20 cellular contexts compared by ENCODE assay signal in genomic region chr5:138103321-138103637, GRCh38. TPM values are rescaled to one million over a fixed set of nuclear protein-coding genes. Genes with fewer than 3 reads are reported as not detected.
DNase-seq lines count a peak whose midpoint lies in the region; ATAC-seq, FAIRE-seq and TF ChIP-seq lines count a peak whose summit lies in the region.
"Had no signal": no experiment of that assay in that cellular context is flagged by ENCODE, and none has a peak within 500 bp of the region (broad histone marks: within the 10 kb centered on the region; RNA-seq: fewer than 3 reads in every experiment).

No MANE protein-coding gene starts in this region.

- CTCF ChIA-PET in HepG2 (lab: Yijun Ruan, JAX; ENCODE audit: low intra/inter-chr PET ratio, low total read pairs), result no interaction called here

- no peak for DNase-seq in HepG2 (ENCODE audit: low spot score)
- DNase-seq in foreskin fibroblast, result no peak
- DNase-seq: ACHN; AML-193; CD4-positive, alpha-beta T cell; NCI-H1436 treated with DMSO at 0.1 percent for 48 hours; NCI-H2029 treated with DMSO at 0.1 percent for 48 hours; NCI-H2171 treated with DMSO at 0.1 percent for 48 hours; NCI-H510A; NCI-H774; Peyer's patch; Right ventricle myocardium superior had no signal

- TF ChIP-seq CTCF in DOHH2 (IDR thresholded peaks at IDR 0.05; ENCODE audit: low read depth, low read length, poor library complexity, severe bottlenecking) (no peak), SU-DHL-6 (IDR thresholded peaks at IDR 0.05; ENCODE audit: insufficient read depth, low read length, poor library complexity, severe bottlenecking) (no peak), HepG2 (CRISPR knock-in tag; IDR thresholded peaks at IDR 0.05) (no peak), foreskin fibroblast (IDR thresholded peaks at IDR 0.05; ENCODE audit: low read depth, low read length) (no peak)

- H3K4me3 ChIP-seq in DOHH2 (ENCODE audit: low read length) (peak overlapping the region; percentile 50), HUES48 (ENCODE audit: low read depth, low read length) (no peak overlapping the region), SU-DHL-6 (ENCODE audit: insufficient read depth, low read length, poor library complexity, severe bottlenecking) (no peak overlapping the region), iPS-20b (ENCODE audit: low read length) (peak overlapping the region; percentile 40; the same call in 1 of the 2 replicates), HepG2 (replicated peaks in 1 of 3; ENCODE audit: insufficient read depth in 1 of 3, low read depth in 2 of 3, low read length in 3 of 3) (no peak overlapping the region), foreskin fibroblast (ENCODE audit: low read depth in 1 of 2, low read length in 2 of 2) (no peak overlapping the region)
- H3K4me3 ChIP-seq: Peyer's patch had no signal

- H3K36me3 ChIP-seq in DOHH2 (ENCODE audit: control insufficient read depth, low read length) (no peaks in the 10 kb centered on the region), HUES48 (ENCODE audit: control insufficient read depth, insufficient read depth, low read length) (no peaks in the 10 kb centered on the region), SU-DHL-6 (ENCODE audit: low read length) (no peaks in the 10 kb centered on the region), iPS-20b (ENCODE audit: insufficient read depth, low read depth, low read length) (no peaks in the 10 kb centered on the region), HepG2 (replicated peaks in 1 of 2; ENCODE audit: control insufficient read depth in 1 of 2, insufficient read depth in 2 of 2, low read length in 2 of 2) (no peaks in the 10 kb centered on the region)
- H3K36me3 ChIP-seq: Peyer's patch had no signal

- H3K9me2 ChIP-seq in DOHH2 (replicated peaks; ENCODE audit: control insufficient read depth, low read length), result no peaks in the 10 kb centered on the region
- no peaks in the 10 kb centered on the region for H3K9me2 ChIP-seq in SU-DHL-6 (replicated peaks; ENCODE audit: insufficient read depth, low read length)

- H3K27ac ChIP-seq in DOHH2 (ENCODE audit: low read depth, low read length) (peak overlapping the region; percentile 68), HUES48 (ENCODE audit: low read depth, low read length) (peak overlapping the region; percentile 82), SU-DHL-6 (ENCODE audit: low read depth, low read length) (no peak overlapping the region), iPS-20b (ENCODE audit: low read length) (no peak overlapping the region), HepG2 (ENCODE audit: extremely low read length, insufficient read depth, low read length) (no peak overlapping the region)
- H3K27ac ChIP-seq: Peyer's patch had no signal

- no peak for ATAC-seq in HepG2
- ATAC-seq in HG02973 (IDR thresholded peaks at IDR 0.05; ENCODE audit: unreplicated experiment), result no peak
- no peak for ATAC-seq in HG03442 (IDR thresholded peaks at IDR 0.05; ENCODE audit: unreplicated experiment)
- ATAC-seq: SK-N-SH treated with all-trans-retinoic acid at 6 μM for 48 hours had no signal

- H3K4me1 ChIP-seq in DOHH2 (ENCODE audit: control insufficient read depth, low read length) (peaks cover 24% of the 10 kb centered on the region), HUES48 (ENCODE audit: control insufficient read depth, insufficient read depth, low read length) (peaks cover 15% of the 10 kb centered on the region), iPS-20b (ENCODE audit: insufficient read depth, low read length) (peaks cover 16% of the 10 kb centered on the region), HepG2 (ENCODE audit: insufficient read depth, low read length) (peaks cover 25% of the 10 kb centered on the region)
- H3K4me1 ChIP-seq: Peyer's patch had no signal

- H3K79me2 ChIP-seq in DOHH2 (ENCODE audit: control insufficient read depth, low read length) (no peaks in the 10 kb centered on the region), SU-DHL-6 (ENCODE audit: insufficient read depth, low read length) (no peaks in the 10 kb centered on the region), HepG2 (ENCODE audit: insufficient read depth, low read length) (no peaks in the 10 kb centered on the region)

- H3K9me3 ChIP-seq in DOHH2 (ENCODE audit: control insufficient read depth, insufficient read depth, low read length) (no peaks in the 10 kb centered on the region), HUES48 (ENCODE audit: control insufficient read depth, insufficient read depth, low read length) (no peaks in the 10 kb centered on the region), SU-DHL-6 (ENCODE audit: insufficient read depth, low read length) (no peaks in the 10 kb centered on the region), iPS-20b (ENCODE audit: insufficient read depth, low read depth, low read length) (no peaks in the 10 kb centered on the region), HepG2 (ENCODE audit: low read length) (no peaks in the 10 kb centered on the region)
- H3K9me3 ChIP-seq: Peyer's patch had no signal

- no peak for TF ChIP-seq RAD21 in HepG2 (CRISPR knock-in tag; IDR thresholded peaks at IDR 0.05)

- H2AFZ ChIP-seq in SU-DHL-6 (ENCODE audit: low read depth, low read length, severe bottlenecking) (peak overlapping the region; percentile 49), HepG2 (ENCODE audit: low read length) (no peak overlapping the region)

- BruUV-seq in HepG2 (replicated peaks; lab: Mats Ljungman, UMichigan), result no TSS peak

- no peak for TF ChIP-seq POLR2A in HepG2 (IDR thresholded peaks at IDR 0.05; ENCODE audit: insufficient read depth in 1 of 2, low read depth in 2 of 2, low read length in 2 of 2)

- no peaks in the 10 kb centered on the region for H3K27me3 ChIP-seq in DOHH2 (ENCODE audit: control insufficient read depth, low read length)
- H3K27me3 ChIP-seq in HUES48 (ENCODE audit: control insufficient read depth, insufficient read depth, low read length), result peaks cover 25% of the 10 kb centered on the region
- no peaks in the 10 kb centered on the region for H3K27me3 ChIP-seq in SU-DHL-6 (ENCODE audit: low read length)
- peaks cover 23% of the 10 kb centered on the region for H3K27me3 ChIP-seq in iPS-20b (ENCODE audit: insufficient read depth, low read length)
- H3K27me3 ChIP-seq in HepG2 (ENCODE audit: control insufficient read depth in 1 of 2, insufficient read depth in 2 of 2, low read length in 2 of 2), result no peaks in the 10 kb centered on the region
- H3K27me3 ChIP-seq: Peyer's patch had no signal

- in situ Hi-C loops in HepG2 (cut with HindIII; ENCODE audit: extremely low pct_ligation_motif_present, low pct_unique_long_range_greater_than_20kb), result no loop called here

- WGBS in HepG2 (ENCODE audit: low lambda C conversion rate), result 14% methylated on average over 3 of the region's 3 CpGs

- H3K4me2 ChIP-seq in DOHH2 (ENCODE audit: low read length) (peak overlapping the region; percentile 75), SU-DHL-6 (ENCODE audit: low read depth, low read length, poor library complexity, severe bottlenecking) (no peak overlapping the region), HepG2 (ENCODE audit: low read depth, low read length) (no peak overlapping the region)

- POLR2A ChIA-PET in HepG2 (lab: Yijun Ruan, JAX), result no interaction called here

- intact Hi-C loops in HepG2 (cut with micrococcal nuclease; ENCODE audit: unreplicated experiment), result no loop called here

- H4K20me1 ChIP-seq in DOHH2 (ENCODE audit: control insufficient read depth, insufficient read depth, low read depth, low read length), result no peaks in the 10 kb centered on the region
- no peaks in the 10 kb centered on the region for H4K20me1 ChIP-seq in SU-DHL-6 (ENCODE audit: low read depth, low read length)
- H4K20me1 ChIP-seq in HepG2 (ENCODE audit: insufficient read depth, low read length), result no peaks in the 10 kb centered on the region

- H3F3A ChIP-seq in DOHH2 (ENCODE audit: control insufficient read depth, insufficient read depth) (no peaks in the 10 kb centered on the region), SU-DHL-6 (ENCODE audit: insufficient read depth) (no peaks in the 10 kb centered on the region)

- no peak for FAIRE-seq in HepG2 (lab: Jason Lieb, UNC)

- TF ChIP-seq EP300 in HepG2 (IDR thresholded peaks at IDR 0.05; ENCODE audit: low read depth in 2 of 2, low read length in 2 of 2) (no peak), HepG2 (CRISPR knock-in tag; IDR thresholded peaks at IDR 0.05; ENCODE audit: borderline replicate concordance) (no peak)

- no peak overlapping the region for H3K9ac ChIP-seq in HUES48 (ENCODE audit: low read depth, low read length)
- no peak overlapping the region for H3K9ac ChIP-seq in SU-DHL-6 (ENCODE audit: low read length)
- no peak overlapping the region for H3K9ac ChIP-seq in iPS-20b (ENCODE audit: low read depth, low read length)
- no peak overlapping the region for H3K9ac ChIP-seq in HepG2 (ENCODE audit: insufficient read depth, low read depth, low read length)

RNA-seq across cellular contexts. Expression of gene WNT8A, which starts 19.4 kb away (rescaled TPM):
- total RNA-seq in HepG2 (2016; rRNA removed; fragmentation: Illumina TruSeq; extraction: Trizol), result not detected in 2 replicates
- total RNA-seq in HepG2 (2016; cell fraction: cytosol; rRNA removed; fragmentation: Illumina TruSeq; extraction: Trizol; ENCODE audit: low read depth), result not detected in 2 replicates
- 0.09 TPM in 1 of 2 replicates, not detected in the other for total RNA-seq in HepG2 (2016; cell fraction: insoluble cytoplasmic fraction; rRNA removed; fragmentation: Illumina TruSeq; extraction: Trizol)
- total RNA-seq in HepG2 (2016; cell fraction: membrane; rRNA removed; fragmentation: Illumina TruSeq; extraction: Trizol), result not detected in 2 replicates
- not detected in 2 replicates for total RNA-seq in HepG2 (2016; cell fraction: nucleus; rRNA removed; fragmentation: Illumina TruSeq; extraction: Trizol)
- polyA plus RNA-seq in HepG2 (2011; rRNA removed), result 0.04 TPM in 1 of 2 replicates, not detected in the other
- not detected in 2 replicates for polyA plus RNA-seq in HepG2 (2011; cell fraction: cytosol; rRNA removed)
- not detected in 2 replicates for polyA plus RNA-seq in HepG2 (2011; cell fraction: nucleus; rRNA removed)
- not detected in 2 replicates for polyA plus RNA-seq in HepG2 (2012)
- not detected in 2 replicates for polyA plus RNA-seq in HepG2 (2016; cell fraction: cytosol; fragmentation: Illumina TruSeq; extraction: Trizol; ENCODE audit: low read depth)
- polyA plus RNA-seq in HepG2 (2016; cell fraction: insoluble cytoplasmic fraction; fragmentation: Illumina TruSeq; extraction: Trizol; ENCODE audit: low read depth), result not detected in 2 replicates
- not detected in 2 replicates for polyA plus RNA-seq in HepG2 (2016; cell fraction: membrane; fragmentation: Illumina TruSeq; extraction: Trizol; ENCODE audit: low read depth)
- polyA plus RNA-seq in HepG2 (2016; cell fraction: nucleus; fragmentation: Illumina TruSeq; extraction: Trizol; ENCODE audit: insufficient read depth, low read depth), result not detected in 2 replicates
- not detected in 2 replicates for polyA minus RNA-seq in HepG2 (2011; rRNA and poly(A)+ RNA removed; ENCODE audit: low replicate concordance)
- not detected in 2 replicates for polyA minus RNA-seq in HepG2 (2011; cell fraction: cytosol; rRNA and poly(A)+ RNA removed)
- not detected in 2 replicates for polyA minus RNA-seq in HepG2 (2011; cell fraction: nucleus; rRNA and poly(A)+ RNA removed)
- total RNA-seq: CD4-positive, alpha-beta T cell; Peyer's patch; Right ventricle myocardium superior had no signal
- polyA plus RNA-seq: IgD-negative memory B cell had no signal

RNA-seq across cellular contexts. Expression of gene NME5, which starts 35.9 kb away (rescaled TPM):
- total RNA-seq in HepG2 (2016; rRNA removed; fragmentation: Illumina TruSeq; extraction: Trizol), result 0.18 and 0.39 TPM in 2 replicates
- total RNA-seq in HepG2 (2016; cell fraction: cytosol; rRNA removed; fragmentation: Illumina TruSeq; extraction: Trizol; ENCODE audit: low read depth), result 0.18 TPM in 1 of 2 replicates, not detected in the other
- 0.25 and 0.26 TPM in 2 replicates for total RNA-seq in HepG2 (2016; cell fraction: insoluble cytoplasmic fraction; rRNA removed; fragmentation: Illumina TruSeq; extraction: Trizol)
- not detected in 2 replicates for total RNA-seq in HepG2 (2016; cell fraction: membrane; rRNA removed; fragmentation: Illumina TruSeq; extraction: Trizol)
- total RNA-seq in HepG2 (2016; cell fraction: nucleus; rRNA removed; fragmentation: Illumina TruSeq; extraction: Trizol), result 0.34 TPM in 1 of 2 replicates, not detected in the other
- polyA plus RNA-seq in HepG2 (2011; rRNA removed), result not detected in 2 replicates
- polyA plus RNA-seq in HepG2 (2011; cell fraction: cytosol; rRNA removed), result not detected in 2 replicates
- polyA plus RNA-seq in HepG2 (2011; cell fraction: nucleus; rRNA removed), result not detected in 2 replicates
- polyA plus RNA-seq in HepG2 (2012), result not detected in 2 replicates
- 0.24 TPM in 1 of 2 replicates, not detected in the other for polyA plus RNA-seq in HepG2 (2016; cell fraction: cytosol; fragmentation: Illumina TruSeq; extraction: Trizol; ENCODE audit: low read depth)
- 0.20 and 0.40 TPM in 2 replicates for polyA plus RNA-seq in HepG2 (2016; cell fraction: insoluble cytoplasmic fraction; fragmentation: Illumina TruSeq; extraction: Trizol; ENCODE audit: low read depth)
- not detected in 2 replicates for polyA plus RNA-seq in HepG2 (2016; cell fraction: membrane; fragmentation: Illumina TruSeq; extraction: Trizol; ENCODE audit: low read depth)
- polyA plus RNA-seq in HepG2 (2016; cell fraction: nucleus; fragmentation: Illumina TruSeq; extraction: Trizol; ENCODE audit: insufficient read depth, low read depth), result not detected in 2 replicates
- not detected in 2 replicates for polyA minus RNA-seq in HepG2 (2011; rRNA and poly(A)+ RNA removed; ENCODE audit: low replicate concordance)
- not detected in 2 replicates for polyA minus RNA-seq in HepG2 (2011; cell fraction: cytosol; rRNA and poly(A)+ RNA removed)
- not detected in 2 replicates for polyA minus RNA-seq in HepG2 (2011; cell fraction: nucleus; rRNA and poly(A)+ RNA removed)
- total RNA-seq: CD4-positive, alpha-beta T cell had no signal
- polyA plus RNA-seq: IgD-negative memory B cell had no signal

Comparison
In these comparisons a context has a peak if more than half of its experiments do, and no peak if none do; other contexts are left out.
1. H3K27ac ChIP-seq: peak in DOHH2 (single experiment) and HUES48 (single experiment); none in SU-DHL-6 (single experiment), iPS-20b (single experiment) and HepG2 (single experiment).
2. H3K4me3 ChIP-seq: peak in DOHH2 (single experiment) and iPS-20b (single experiment); none in HUES48 (single experiment), SU-DHL-6 (single experiment), HepG2 (0 of 3) and foreskin fibroblast (0 of 2).